Comparison of ENCODE assay signal across 10 cellular contexts in the genomic region with DNA sequence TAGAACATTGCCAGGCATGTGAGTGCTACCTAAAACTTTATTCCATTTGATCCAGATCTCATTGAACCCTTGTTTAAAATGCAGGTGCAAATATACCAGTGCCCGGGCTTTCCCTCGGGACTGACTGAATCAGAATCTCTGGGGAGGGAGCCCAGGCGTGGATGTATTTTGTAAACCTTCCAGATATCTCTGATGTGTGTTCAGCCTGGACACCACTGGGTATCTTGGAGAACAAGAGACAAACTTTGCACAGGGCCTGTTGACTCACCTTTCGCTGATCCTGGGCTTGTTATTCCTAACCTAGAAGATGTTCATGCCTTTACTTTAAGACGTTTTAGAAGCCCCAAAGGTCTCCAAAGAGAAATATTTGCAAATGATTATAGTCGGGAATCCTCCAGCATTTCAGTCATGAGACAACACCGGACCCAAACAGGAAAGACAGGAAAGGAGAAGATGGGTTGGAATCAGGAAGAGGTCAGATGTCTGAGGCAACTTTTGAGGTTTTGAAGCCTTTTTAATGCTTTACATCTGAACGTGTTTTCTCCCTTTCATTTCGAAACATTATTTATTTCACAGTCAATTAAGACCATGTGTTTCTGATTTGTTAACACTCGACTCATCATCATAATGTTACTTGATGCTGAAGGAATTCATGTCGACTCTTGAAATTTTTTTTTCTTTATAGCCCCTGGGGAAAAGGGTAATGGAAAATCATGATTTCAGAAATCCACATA.
DNase-seq lines count a peak whose midpoint lies in the region; ATAC-seq and TF ChIP-seq lines count a peak whose summit lies in the region.
"Had no signal": no experiment of that assay in that cellular context is flagged by ENCODE, and none has a peak within 500 bp of the region (broad histone marks: within the 10 kb centered on the region; RNA-seq: fewer than 3 reads in every experiment).

No MANE protein-coding gene starts in this region.

- peaks cover 24% of the 10 kb centered on the region for H3K4me1 ChIP-seq in HAP-1

- peaks cover 29% of the 10 kb centered on the region for H3K36me3 Mint-ChIP-seq in central memory CD8-positive, alpha-beta T cell (ENCODE audit: insufficient read depth)
- peaks cover 14% of the 10 kb centered on the region for H3K36me3 Mint-ChIP-seq in natural killer cell treated with Interleukin-12 subunit alpha and Interleukin-12 subunit beta and Interleukin-15 and Interleukin-18, amount 100 ng/mL, for 72 hours

- H3K4me3 Mint-ChIP-seq in central memory CD8-positive, alpha-beta T cell, result no peak overlapping the region
- peak overlapping the region; percentile 50 for H3K4me3 Mint-ChIP-seq in natural killer cell treated with Interleukin-12 subunit alpha and Interleukin-12 subunit beta and Interleukin-15 and Interleukin-18, amount 100 ng/mL, for 72 hours

- DNase-seq in AG09309 (ENCODE audit: low read depth) (peak; percentile 88), HFF-Myc (ENCODE audit: extremely low read depth, low read depth) (peak; percentile 70), NCI-H2227 treated with DMSO at 0.1 percent for 48 hours (lab: John Stamatoyannopoulos, UW) (no peak), HAP-1 (ENCODE audit: low spot score in 2 of 2) (no peak)
- DNase-seq in central memory CD8-positive, alpha-beta T cell (ENCODE audit: low spot score in 2 of 2), result no peak
- no peak for DNase-seq in natural killer cell treated with Interleukin-12 subunit alpha and Interleukin-12 subunit beta and Interleukin-15 and Interleukin-18, amount 100 ng/mL, for 72 hours (ENCODE audit: low spot score)
- DNase-seq: DMS153, NCI-H146 had no signal

- in situ Hi-C loops in HAP-1 (cut with MboI; ENCODE audit: low sequenced_read_pairs), result no loop called here

- peaks cover 54% of the 10 kb centered on the region for H3K4me1 Mint-ChIP-seq in central memory CD8-positive, alpha-beta T cell
- H3K4me1 Mint-ChIP-seq in natural killer cell treated with Interleukin-12 subunit alpha and Interleukin-12 subunit beta and Interleukin-15 and Interleukin-18, amount 100 ng/mL, for 72 hours (ENCODE audit: low read depth in 2 of 2), result peaks cover 45 to 57% of the 10 kb centered on the region in 2 donors

- no peaks in the 10 kb centered on the region for H3K9me3 Mint-ChIP-seq in central memory CD8-positive, alpha-beta T cell
- H3K9me3 Mint-ChIP-seq in natural killer cell treated with Interleukin-12 subunit alpha and Interleukin-12 subunit beta and Interleukin-15 and Interleukin-18, amount 100 ng/mL, for 72 hours, result no peaks in the 10 kb centered on the region

- H3K27ac Mint-ChIP-seq in central memory CD8-positive, alpha-beta T cell (ENCODE audit: low read depth), result peak overlapping the region; percentile 8
- H3K27ac Mint-ChIP-seq in natural killer cell treated with Interleukin-12 subunit alpha and Interleukin-12 subunit beta and Interleukin-15 and Interleukin-18, amount 100 ng/mL, for 72 hours, result peak overlapping the region in 1 of 2 donors; percentile 19

- no peak for ATAC-seq in central memory CD8-positive, alpha-beta T cell (replicated peaks; ENCODE audit: extremely low read depth, poor library complexity, severe bottlenecking)
- ATAC-seq in natural killer cell treated with Interleukin-12 subunit alpha and Interleukin-12 subunit beta and Interleukin-15 and Interleukin-18, amount 100 ng/mL, for 72 hours, result no peak
- no peak for ATAC-seq in GM21529 (IDR thresholded peaks at IDR 0.05; ENCODE audit: unreplicated experiment)
- ATAC-seq in HG03175 (IDR thresholded peaks at IDR 0.05; ENCODE audit: unreplicated experiment), result no peak

- H3K27me3 Mint-ChIP-seq in central memory CD8-positive, alpha-beta T cell, result no peaks in the 10 kb centered on the region
- H3K27me3 Mint-ChIP-seq in natural killer cell treated with Interleukin-12 subunit alpha and Interleukin-12 subunit beta and Interleukin-15 and Interleukin-18, amount 100 ng/mL, for 72 hours, result no peaks in the 10 kb centered on the region

- H3K9me3 ChIP-seq in HAP-1, result no peaks in the 10 kb centered on the region

- no peak overlapping the region for H3K4me3 ChIP-seq in AG09309 (ENCODE audit: control insufficient read depth, low read depth, low read length)
- H3K4me3 ChIP-seq in HFF-Myc (replicated peaks; ENCODE audit: low read depth, low read length), result no peak overlapping the region
- H3K4me3 ChIP-seq in HAP-1, result no peak overlapping the region

- no peaks in the 10 kb centered on the region for H3K27me3 ChIP-seq in HAP-1 (ENCODE audit: low read depth)

- TF ChIP-seq CTCF in AG09309 (IDR thresholded peaks at IDR 0.05; ENCODE audit: control insufficient read depth, insufficient read depth, low read depth, low read length, missing control alignments) (no peak), HFF-Myc (IDR thresholded peaks at IDR 0.05; ENCODE audit: low read depth, low read length, missing control alignments) (no peak)

- no peaks in the 10 kb centered on the region for H3K36me3 ChIP-seq in HAP-1 (replicated peaks)

Comparison
In these comparisons a context has a peak if more than half of its experiments do, and no peak if none do; other contexts are left out.
1. DNase-seq: peak in AG09309 (single experiment) and HFF-Myc (single experiment); none in central memory CD8-positive, alpha-beta T cell (0 of 2), natural killer cell treated with Interleukin-12 subunit alpha and Interleukin-12 subunit beta and Interleukin-15 and Interleukin-18, amount 100 ng/mL, for 72 hours (single experiment), NCI-H2227 treated with DMSO at 0.1 percent for 48 hours (single experiment) and HAP-1 (0 of 2).